ENCODE assay signal across 13 cellular contexts in the genomic region with DNA sequence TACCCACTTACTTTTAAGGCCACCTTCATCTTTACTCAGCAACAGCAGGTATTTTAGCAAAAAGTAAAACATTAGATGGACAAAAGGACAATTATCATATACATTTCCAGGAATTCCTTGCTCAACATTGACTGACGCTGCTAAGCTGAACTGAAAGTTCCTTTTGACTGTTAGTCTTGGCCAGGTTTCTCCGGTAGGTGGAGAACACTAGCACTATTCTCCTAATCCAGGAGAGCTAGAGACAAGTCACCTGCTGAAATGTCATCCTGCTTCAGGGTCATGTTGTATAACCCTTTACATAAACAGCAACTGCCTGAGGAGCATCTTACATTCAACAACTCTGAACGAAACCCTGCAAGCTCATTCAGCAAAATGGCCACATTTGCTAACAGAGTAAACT.
DNase-seq lines count a peak whose midpoint lies in the region; ATAC-seq, FAIRE-seq and TF ChIP-seq lines count a peak whose summit lies in the region.
"Had no signal": no experiment of that assay in that cellular context is flagged by ENCODE, and none has a peak within 500 bp of the region (broad histone marks: within the 10 kb centered on the region; RNA-seq: fewer than 3 reads in every experiment).

No MANE protein-coding gene starts in this region.

- H3K4me2 ChIP-seq in Karpas-422 (ENCODE audit: low read depth, low read length, poor library complexity, severe bottlenecking) (no peak overlapping the region), H1 (ENCODE audit: insufficient read depth in 1 of 2, low read depth in 2 of 2, low read length in 2 of 2) (no peak overlapping the region)

- H2AK5ac ChIP-seq in H1 (ENCODE audit: low read depth, low read length), result no peak overlapping the region

- FAIRE-seq in H1 (lab: Jason Lieb, UNC), result no peak
- FAIRE-seq: H54 had no signal

- no peak overlapping the region for H4K91ac ChIP-seq in H1 (replicated peaks; ENCODE audit: insufficient read length, low read length)

- H3K4ac ChIP-seq in H1 (replicated peaks; ENCODE audit: insufficient read length, low read depth, low read length), result no peak overlapping the region

- TF ChIP-seq EP300 in H1 (IDR thresholded peaks at IDR 0.05; ENCODE audit: borderline replicate concordance in 1 of 2, low read depth in 2 of 2, low read length in 2 of 2) (no peak), tibial nerve (IDR thresholded peaks at IDR 0.05) (no peak)

- TF ChIP-seq POLR2A in H1 (IDR thresholded peaks at IDR 0.05; ENCODE audit: control extremely low read depth in 1 of 2, low read depth in 2 of 2, low read length in 2 of 2) (no peak), tibial nerve (IDR thresholded peaks at IDR 0.05) (no peak)

- H3K18ac ChIP-seq in H1 (ENCODE audit: extremely low read depth, low read length), result peak overlapping the region; percentile 17; the same call in 1 of the 2 replicates

- no peaks in the 10 kb centered on the region for H3K23me2 ChIP-seq in H1 (ENCODE audit: low read depth, low read length)

- ATAC-seq in psoas muscle (peak in 3 of 4 donors; percentile 29 to 59 (median 49)), GM21717 (IDR thresholded peaks at IDR 0.05; ENCODE audit: unreplicated experiment) (no peak)
- ATAC-seq: HCT116 had no signal

- H3K9me3 ChIP-seq in Karpas-422 (ENCODE audit: low read length) (no peaks in the 10 kb centered on the region), H1 (ENCODE audit: insufficient read depth in 2 of 2, low read depth in 1 of 2, low read length in 1 of 2) (no peaks in the 10 kb centered on the region), psoas muscle (no peaks in the 10 kb centered on the region), tibial nerve (no peaks in the 10 kb centered on the region)
- H3K9me3 ChIP-seq: Caco-2 had no signal

- intact Hi-C loops in psoas muscle (cut with DNase I), result no loop called here

- no peak overlapping the region for H2BK5ac ChIP-seq in H1 (ENCODE audit: low read depth, low read length)

- no peak overlapping the region for H3K9ac ChIP-seq in Karpas-422 (ENCODE audit: low read length)
- H3K9ac ChIP-seq in H1 (replicated peaks in 1 of 4; ENCODE audit: extremely low read depth in 1 of 4, low read depth in 3 of 4, low read length in 3 of 4), result no peak overlapping the region

- 0 out of 2 replicates have a peak, but pooled peaks have one; percentile 13 for TF ChIP-seq CTCF in C4-2B (conservative IDR thresholded peaks at IDR 0.05)
- no peak for TF ChIP-seq CTCF in H1 (IDR thresholded peaks at IDR 0.05; ENCODE audit: control extremely low read depth in 1 of 3, insufficient read depth in 1 of 3, low read depth in 1 of 3, low read length in 3 of 3)
- TF ChIP-seq CTCF in psoas muscle (IDR thresholded peaks at IDR 0.05), result no peak
- TF ChIP-seq CTCF in tibial nerve (IDR thresholded peaks at IDR 0.05), result no peak

- H3K56ac ChIP-seq in H1 (replicated peaks; ENCODE audit: insufficient read length, low read depth, low read length), result no peak overlapping the region

- TF ChIP-seq RAD21 in H1 (IDR thresholded peaks at IDR 0.05 in 1 of 2, conservative IDR thresholded peaks at IDR 0.05 in 1 of 2; ENCODE audit: low read depth in 2 of 2, low read length in 2 of 2), result no peak; a peak in 1 of 4 replicates

- POLR2A ChIA-PET in H1 (lab: Charles Lee; ENCODE audit: partially characterized antibody), result no interaction called here

- no peak overlapping the region for H2BK120ac ChIP-seq in H1 (replicated peaks; ENCODE audit: low read depth, low read length)

- no peaks in the 10 kb centered on the region for H4K20me1 ChIP-seq in Karpas-422 (ENCODE audit: insufficient read depth, low read depth, low read length)
- H4K20me1 ChIP-seq in H1 (replicated peaks in 1 of 2; ENCODE audit: control insufficient read depth in 1 of 2, insufficient read depth in 2 of 2, low read length in 2 of 2), result no peaks in the 10 kb centered on the region

- 85% methylated on average over 3 of the region's 3 CpGs; no CpG with 5 or more reads in 1 of the 2 experiments for WGBS in H1 (ENCODE audit: extremely low coverage in 1 of 2, insufficient coverage in 1 of 2, insufficient read length in 1 of 2, insufficient replicate concordance in 2 of 2, low coverage in 1 of 2, low lambda C conversion rate in 2 of 2, missing lambda C conversion rate in 1 of 2), 2 experiments
- WGBS in psoas muscle, 3 donors, result 62 to 76% (median 70%) methylated on average over 3 of the region's 3 CpGs
- WGBS in tibial nerve, 2 donors, result 65 to 68% methylated on average over 3 of the region's 3 CpGs

- no peaks in the 10 kb centered on the region for H3K79me1 ChIP-seq in H1 (ENCODE audit: low read depth, low read length)

- no peak overlapping the region for H3K23ac ChIP-seq in H1 (ENCODE audit: insufficient read length)

- H3K4me1 ChIP-seq in Karpas-422 (ENCODE audit: low read length), result no peaks in the 10 kb centered on the region
- H3K4me1 ChIP-seq in H1 (replicated peaks in 1 of 4; ENCODE audit: control insufficient read depth in 3 of 4, insufficient read depth in 4 of 4, low read length in 3 of 4), result peaks cover 0 to 16% (median 8%) of the 10 kb centered on the region in 4 experiments; a peak in 3 of 7 replicates
- peaks cover 5% of the 10 kb centered on the region for H3K4me1 ChIP-seq in psoas muscle
- no peaks in the 10 kb centered on the region for H3K4me1 ChIP-seq in tibial nerve
- H3K4me1 ChIP-seq: Caco-2 had no signal

- DNase-seq in Karpas-422, result peak; percentile 43
- DNase-seq in H1 (ENCODE audit: low read depth in 1 of 2, low spot score in 2 of 2), result no peak
- no peak for DNase-seq in psoas muscle
- no peak for DNase-seq in NCI-H526 (lab: John Stamatoyannopoulos, UW)
- no peak for DNase-seq in DMS53 (lab: John Stamatoyannopoulos, UW)
- DNase-seq in tibial nerve (ENCODE audit: low spot score in 2 of 2), result no peak
- DNase-seq: Caco-2; CD8-positive, alpha-beta memory T cell had no signal

- no peak overlapping the region for H4K8ac ChIP-seq in H1 (ENCODE audit: extremely low read depth, insufficient read depth, low read length)

- CTCF ChIA-PET in H1 (lab: Charles Lee; ENCODE audit: partially characterized antibody), result interaction anchor here (1.0 kb wide), 1 partner anchor 216 kb away, joined by 3 read pairs; no protein-coding TSS in a partner anchor

- H2BK12ac ChIP-seq in H1 (ENCODE audit: low read depth, low read length), result no peak overlapping the region

- H4K5ac ChIP-seq in H1 (ENCODE audit: insufficient read length, low read depth, low read length), result no peak overlapping the region

- no peak overlapping the region for H3K4me3 ChIP-seq in Karpas-422 (ENCODE audit: low read length)
- no peak overlapping the region for H3K4me3 ChIP-seq in H1 (ENCODE audit: extremely low read depth in 1 of 4, insufficient read depth in 2 of 4, low read depth in 3 of 4, low read length in 4 of 4)
- no peak overlapping the region for H3K4me3 ChIP-seq in psoas muscle
- no peak overlapping the region for H3K4me3 ChIP-seq in tibial nerve

- H2BK15ac ChIP-seq in H1 (ENCODE audit: low read length), result no peak overlapping the region

- H3K27ac ChIP-seq in C4-2B (no peak overlapping the region), Karpas-422 (ENCODE audit: low read length) (no peak overlapping the region), H1 (ENCODE audit: low read depth, low read length) (no peak overlapping the region), psoas muscle (no peak overlapping the region), tibial nerve (no peak overlapping the region)
- H3K27ac ChIP-seq: HL-60 had no signal

- H3K9me2 ChIP-seq in Karpas-422 (replicated peaks; ENCODE audit: insufficient read depth, low read length), result no peaks in the 10 kb centered on the region

- H3K27me3 ChIP-seq in Karpas-422 (ENCODE audit: low read length) (no peaks in the 10 kb centered on the region), H1 (replicated peaks in 1 of 4; ENCODE audit: control insufficient read depth in 3 of 4, extremely low read depth in 1 of 4, insufficient read depth in 3 of 4, low read length in 3 of 4) (no peaks in the 10 kb centered on the region), psoas muscle (ENCODE audit: insufficient read depth in 3 of 3, low read length in 2 of 3) (no peaks in the 10 kb centered on the region), tibial nerve (no peaks in the 10 kb centered on the region)

- H2BK20ac ChIP-seq in H1 (ENCODE audit: low read length), result no peak overlapping the region

- no peak overlapping the region for H3K14ac ChIP-seq in H1 (ENCODE audit: insufficient read length)

- H2AFZ ChIP-seq in Karpas-422 (ENCODE audit: low read length), result no peak overlapping the region
- H2AFZ ChIP-seq in H1 (ENCODE audit: low read length), result no peak overlapping the region

- H3K79me2 ChIP-seq in Karpas-422 (ENCODE audit: low read length) (no peaks in the 10 kb centered on the region), H1 (ENCODE audit: control insufficient read depth in 1 of 2, insufficient read depth in 2 of 2, low read length in 2 of 2) (no peaks in the 10 kb centered on the region)

- no peaks in the 10 kb centered on the region for H3K36me3 ChIP-seq in Karpas-422 (ENCODE audit: insufficient read depth, low read length)
- H3K36me3 ChIP-seq in H1 (ENCODE audit: control insufficient read depth in 2 of 4, insufficient read depth in 4 of 4, low read length in 3 of 4), result no peaks in the 10 kb centered on the region
- H3K36me3 ChIP-seq in psoas muscle (ENCODE audit: insufficient read depth in 1 of 2, low read depth in 1 of 2), result no peaks in the 10 kb centered on the region
- no peaks in the 10 kb centered on the region for H3K36me3 ChIP-seq in tibial nerve

TF ChIP-seq in H1, 55 proteins besides CTCF, POLR2A, EP300 and RAD21 (continues in another document):
- no peak for TF ChIP-seq SIRT6 (IDR thresholded peaks at IDR 0.05; ENCODE audit: low read length)
- TF ChIP-seq, protein P1, sequence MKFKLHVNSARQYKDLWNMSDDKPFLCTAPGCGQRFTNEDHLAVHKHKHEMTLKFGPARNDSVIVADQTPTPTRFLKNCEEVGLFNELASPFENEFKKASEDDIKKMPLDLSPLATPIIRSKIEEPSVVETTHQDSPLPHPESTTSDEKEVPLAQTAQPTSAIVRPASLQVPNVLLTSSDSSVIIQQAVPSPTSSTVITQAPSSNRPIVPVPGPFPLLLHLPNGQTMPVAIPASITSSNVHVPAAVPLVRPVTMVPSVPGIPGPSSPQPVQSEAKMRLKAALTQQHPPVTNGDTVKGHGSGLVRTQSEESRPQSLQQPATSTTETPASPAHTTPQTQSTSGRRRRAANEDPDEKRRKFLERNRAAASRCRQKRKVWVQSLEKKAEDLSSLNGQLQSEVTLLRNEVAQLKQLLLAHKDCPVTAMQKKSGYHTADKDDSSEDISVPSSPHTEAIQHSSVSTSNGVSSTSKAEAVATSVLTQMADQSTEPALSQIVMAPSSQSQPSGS (IDR thresholded peaks at IDR 0.05; ENCODE audit: low read length), result no peak
- no peak for TF ChIP-seq SP1 (IDR thresholded peaks at IDR 0.05; ENCODE audit: low read depth, low read length)
- TF ChIP-seq HDAC2 (IDR thresholded peaks at IDR 0.05; ENCODE audit: borderline replicate concordance in 1 of 2, low read depth in 2 of 2, low read length in 2 of 2), result no peak
- TF ChIP-seq FOSL1 (IDR thresholded peaks at IDR 0.05; ENCODE audit: insufficient read depth, low read depth, low read length), result no peak
- TF ChIP-seq TEAD4 (IDR thresholded peaks at IDR 0.05; ENCODE audit: low read depth, low read length), result no peak
- TF ChIP-seq HDAC6 (IDR thresholded peaks at IDR 0.05; ENCODE audit: low read depth, low read length), result no peak
